In the genomic region with DNA sequence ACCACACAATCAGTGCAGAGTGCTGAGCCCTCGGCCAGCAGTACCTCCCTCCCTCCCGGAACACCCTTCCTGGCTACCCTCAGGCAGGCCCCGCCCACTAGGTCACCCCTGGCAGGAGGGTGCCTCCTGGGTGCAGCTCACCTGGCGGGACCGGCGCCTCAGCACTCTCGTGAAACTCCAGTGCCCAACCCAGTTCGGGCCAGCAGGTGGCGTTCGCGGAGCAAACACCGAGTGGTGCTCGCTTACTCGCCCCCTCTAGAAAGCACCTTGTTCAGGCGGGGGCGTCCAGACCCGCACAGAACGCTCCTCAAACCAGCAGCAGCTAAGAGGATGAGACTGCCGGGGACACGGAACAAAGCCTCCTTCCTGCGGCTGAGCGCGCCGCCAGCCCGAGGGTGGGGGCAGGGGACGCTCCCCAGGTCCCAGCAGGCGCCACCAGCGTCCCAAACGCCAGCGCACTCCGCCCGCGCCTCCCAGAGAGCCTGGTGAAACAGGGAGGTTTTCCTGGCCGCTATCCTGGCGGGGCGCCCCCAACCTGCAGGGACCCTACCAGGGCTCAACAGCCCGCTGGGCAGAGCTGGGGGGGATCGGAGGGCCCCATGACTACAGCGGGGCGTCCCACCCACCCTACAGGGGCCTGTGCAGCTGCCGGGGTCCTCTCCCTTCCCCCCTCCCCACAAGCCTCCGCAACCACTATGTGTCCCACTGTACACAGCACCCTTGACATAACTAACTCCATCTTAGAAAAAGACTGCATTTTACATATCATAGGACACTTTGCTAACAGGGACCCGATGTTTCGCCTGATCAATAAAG, we compare ENCODE assay signal across 8 cellular contexts. TPM values are rescaled to one million over a fixed set of nuclear protein-coding genes. Genes with fewer than 3 reads are reported as not detected.
A peak's percentile ranks its signal among the peaks of the same experiment; 100 is the strongest.
DNase-seq lines count a peak whose midpoint lies in the region; ATAC-seq and TF ChIP-seq lines count a peak whose summit lies in the region.

No MANE protein-coding gene starts in this region.

- H3K4me3 ChIP-seq in DND-41 (ENCODE audit: low read depth in 1 of 2, low read length in 2 of 2): peak overlapping the region in 1 of 2 experiments; percentile 59; a peak in 3 of 4 replicates
- peak overlapping the region; percentile 11 for H3K4me3 ChIP-seq in SU-DHL-6 (ENCODE audit: insufficient read depth, low read length, poor library complexity, severe bottlenecking)
- peak overlapping the region; percentile 26 to 49 for H3K4me3 ChIP-seq in right atrium auricular region
- peak overlapping the region; percentile 31 to 40 for H3K4me3 ChIP-seq in vagina

- H3K27me3 ChIP-seq in DND-41 (ENCODE audit: insufficient read depth, low read length, poor library complexity) (no peaks in the 10 kb centered on the region), SU-DHL-6 (ENCODE audit: low read length) (no peaks in the 10 kb centered on the region), right atrium auricular region (no peaks in the 10 kb centered on the region), vagina (no peaks in the 10 kb centered on the region)

- peak overlapping the region; percentile 88 for H3K9ac ChIP-seq in DND-41 (ENCODE audit: low read depth, low read length)
- H3K9ac ChIP-seq in SU-DHL-6 (ENCODE audit: low read length): peak overlapping the region; percentile 29; the same call in 1 of the 2 replicates

- H3K9me3 ChIP-seq in DND-41 (ENCODE audit: insufficient read depth, low read length, severe bottlenecking) (no peaks in the 10 kb centered on the region), SU-DHL-6 (ENCODE audit: insufficient read depth, low read length) (no peaks in the 10 kb centered on the region), right atrium auricular region (no peaks in the 10 kb centered on the region), vagina (no peaks in the 10 kb centered on the region)

- H3K27ac ChIP-seq in DND-41 (ENCODE audit: low read length) (peak overlapping the region; percentile 98), SU-DHL-6 (ENCODE audit: low read depth, low read length) (no peak overlapping the region), right atrium auricular region (no peak overlapping the region), vagina (no peak overlapping the region)

- no peaks in the 10 kb centered on the region for H3F3A ChIP-seq in SU-DHL-6 (ENCODE audit: insufficient read depth)

- TF ChIP-seq POLR2A in vagina (IDR thresholded peaks at IDR 0.05): no peak

- no peaks in the 10 kb centered on the region; the same call in 1 of the 2 replicates for H3K36me3 ChIP-seq in DND-41 (ENCODE audit: insufficient read depth, low read length)
- H3K36me3 ChIP-seq in SU-DHL-6 (ENCODE audit: low read length): no peaks in the 10 kb centered on the region
- no peaks in the 10 kb centered on the region for H3K36me3 ChIP-seq in right atrium auricular region
- H3K36me3 ChIP-seq in vagina: no peaks in the 10 kb centered on the region

- H4K20me1 ChIP-seq in DND-41 (ENCODE audit: insufficient read depth, low read length): no peaks in the 10 kb centered on the region
- H4K20me1 ChIP-seq in SU-DHL-6 (ENCODE audit: low read depth, low read length): no peaks in the 10 kb centered on the region

- H3K4me2 ChIP-seq in DND-41 (ENCODE audit: insufficient read depth, low read length) (peak overlapping the region; percentile 60), SU-DHL-6 (ENCODE audit: low read depth, low read length, poor library complexity, severe bottlenecking) (peak overlapping the region; percentile 57)

- no peaks in the 10 kb centered on the region for H3K9me2 ChIP-seq in SU-DHL-6 (replicated peaks; ENCODE audit: insufficient read depth, low read length)

- H2AFZ ChIP-seq in DND-41 (ENCODE audit: low read depth, low read length): peak overlapping the region; percentile 71
- H2AFZ ChIP-seq in SU-DHL-6 (ENCODE audit: low read depth, low read length, severe bottlenecking): peak overlapping the region; percentile 80

- DNase-seq in DND-41 (peak; percentile 93), LHCN-M2 (ENCODE audit: low read depth) (peak; percentile 21), amniotic epithelial cell (ENCODE audit: low read depth) (peak; percentile 22), right atrium auricular region (ENCODE audit: low spot score) (no peak), retina (peak; percentile 83), vagina (ENCODE audit: extremely low spot score in 2 of 2) (no peak)

- H3K4me1 ChIP-seq in DND-41 (ENCODE audit: insufficient read depth, low read length): peaks cover 63% of the 10 kb centered on the region
- peaks cover 0 to 12% of the 10 kb centered on the region in 2 donors for H3K4me1 ChIP-seq in right atrium auricular region
- H3K4me1 ChIP-seq in vagina: peaks cover 5% of the 10 kb centered on the region

- intact Hi-C loops in vagina (cut with DNase I): no loop called here

- peak; percentile 65 for ATAC-seq in DND-41 (ENCODE audit: insufficient read depth, low read depth)
- peak; percentile 84 for ATAC-seq in GM21723 (IDR thresholded peaks at IDR 0.05; ENCODE audit: unreplicated experiment)

- TF ChIP-seq CTCF in DND-41 (IDR thresholded peaks at IDR 0.05; ENCODE audit: borderline replicate concordance, extremely low read depth, low read length, poor library complexity, severe bottlenecking): peak; percentile 92
- peak; percentile 60 for TF ChIP-seq CTCF in SU-DHL-6 (IDR thresholded peaks at IDR 0.05; ENCODE audit: insufficient read depth, low read length, poor library complexity, severe bottlenecking)
- peak; percentile 74 to 85 for TF ChIP-seq CTCF in right atrium auricular region (IDR thresholded peaks at IDR 0.05)
- TF ChIP-seq CTCF in vagina (IDR thresholded peaks at IDR 0.05): peak; percentile 13 to 47 (median 29)

- peaks cover 15% of the 10 kb centered on the region for H3K79me2 ChIP-seq in DND-41 (ENCODE audit: insufficient read depth, low read length)
- no peaks in the 10 kb centered on the region for H3K79me2 ChIP-seq in SU-DHL-6 (ENCODE audit: insufficient read depth, low read length)

RNA-seq across cellular contexts. Expression of a gene that starts 44.7 kb away (rescaled TPM):
- total RNA-seq in LHCN-M2 (2014; rRNA removed): 40.5 and 44.8 TPM in 2 replicates
- polyA plus RNA-seq in LHCN-M2 (2012): 38.6 TPM
- 10 to 100 TPM; 39.0 to 57.7 TPM for total RNA-seq in right atrium auricular region
- 55.0 TPM for total RNA-seq in vagina

RNA-seq across cellular contexts. Expression of a gene that starts 51.4 kb away (rescaled TPM):
- not detected in 2 replicates for total RNA-seq in LHCN-M2 (2014; rRNA removed)
- not detected for polyA plus RNA-seq in LHCN-M2 (2012)
- total RNA-seq in right atrium auricular region: 1 to 10 TPM; 7.4 to 8.7 TPM
- 71.0 TPM for total RNA-seq in vagina

Comparison
In these comparisons a context has a peak if more than half of its experiments do, and no peak if none do; other contexts are left out.
1. DNase-seq: peak in DND-41 (single experiment), LHCN-M2 (single experiment), amniotic epithelial cell (single experiment) and retina (single experiment); none in right atrium auricular region (single experiment) and vagina (0 of 2).
2. CTCF ChIP-seq: peak in every context shown above with its lines; median percentile 92 in DND-41; 80 in right atrium auricular region; 60 in SU-DHL-6; 29 in vagina.